In genomic region chr19:55279773-55280643, GRCh38 we compare ENCODE assay signal across 8 cellular contexts. TPM values are rescaled to one million over a fixed set of nuclear protein-coding genes. Genes with fewer than 3 reads are reported as not detected.
A peak's percentile ranks its signal among the peaks of the same experiment; 100 is the strongest.
DNase-seq lines count a peak whose midpoint lies in the region; FAIRE-seq and TF ChIP-seq lines count a peak whose summit lies in the region.

Gene HSPBP1 (minus strand): TSS chr19:55280110. CDS start chr19:55279608, 502 bp downstream.

- peak within 1 kb of the TSS; percentile 84 for H2AFZ ChIP-seq in neuronal stem cell (ENCODE audit: low read length)

- H3K9me3 ChIP-seq in HEK293 (ENCODE audit: control insufficient read depth, insufficient read depth, low read depth, low read length) (no peaks in the 10 kb centered on the region), neuronal stem cell (replicated peaks in 1 of 2; ENCODE audit: control insufficient read depth in 2 of 2, insufficient read depth in 1 of 2, low read depth in 1 of 2, low read length in 2 of 2) (no peaks in the 10 kb centered on the region)

- H3K9ac ChIP-seq in neuronal stem cell (ENCODE audit: low read depth, low read length, poor library complexity), result peak within 1 kb of the TSS; percentile 64

- peak within 1 kb of the TSS; percentile 43 for H4K8ac ChIP-seq in neuronal stem cell (ENCODE audit: low read depth, low read length)

- H3K79me1 ChIP-seq in neuronal stem cell (ENCODE audit: low read depth, low read length), result peaks cover 7% of the 10 kb centered on the region

- peak within 1 kb of the TSS; percentile 57 for H3K27ac ChIP-seq in HEK293 (ENCODE audit: extremely low read depth, low read depth, low read length)
- H3K27ac ChIP-seq in neuronal stem cell (replicated peaks; ENCODE audit: low read length), result peak within 1 kb of the TSS; percentile 97
- peak within 1 kb of the TSS; percentile 92 for H3K27ac ChIP-seq in substantia nigra (ENCODE audit: low read depth, low read length, poor library complexity, severe bottlenecking)

- H2BK5ac ChIP-seq in neuronal stem cell (ENCODE audit: low read length), result peak within 1 kb of the TSS; percentile 71

- no peak within 1 kb of the TSS for H3K4ac ChIP-seq in neuronal stem cell (ENCODE audit: low read length)

- H3K4me2 ChIP-seq in neuronal stem cell (ENCODE audit: insufficient read depth, low read length, poor library complexity, severe bottlenecking), result peak within 1 kb of the TSS; percentile 72

- H3K23ac ChIP-seq in neuronal stem cell (ENCODE audit: low read depth, low read length, poor library complexity), result peak within 1 kb of the TSS; percentile 53

- no CpG with 5 or more reads among the region's 52 CpGs for whole genome bisulfite sequencing in neuronal stem cell (ENCODE audit: extremely low coverage in 2 of 2, insufficient read length in 2 of 2, insufficient replicate concordance in 1 of 2), 2 donors

- no peak for TF ChIP-seq CTCF in HEK293 (tag by site-specific recombination; IDR thresholded peaks at IDR 0.05)

- H3K4me3 ChIP-seq in HEK293 (ENCODE audit: low read depth, low read length) (peak within 1 kb of the TSS; percentile 97), neuronal stem cell (ENCODE audit: low read length in 2 of 2) (peak within 1 kb of the TSS; percentile 73 to 91)

- H3K36me3 ChIP-seq in HEK293 (ENCODE audit: control insufficient read depth in 2 of 2, insufficient read depth in 1 of 2, low read length in 2 of 2) (peaks cover 4 to 22% of the 10 kb centered on the region in 2 experiments; a peak in 2 of 3 replicates), neuronal stem cell (replicated peaks in 1 of 2; ENCODE audit: control insufficient read depth in 2 of 2, insufficient read depth in 2 of 2, low read length in 2 of 2) (peaks cover 10 to 17% of the 10 kb centered on the region in 2 donors)

- peak within 1 kb of the TSS; percentile 79 for H2BK12ac ChIP-seq in neuronal stem cell (ENCODE audit: low read length)

- no peaks in the 10 kb centered on the region for H3K27me3 ChIP-seq in neuronal stem cell (ENCODE audit: control insufficient read depth in 3 of 3, insufficient read depth in 3 of 3, low read depth in 1 of 3, low read length in 3 of 3)

- peak within 1 kb of the TSS; percentile 99 for H2BK15ac ChIP-seq in neuronal stem cell (ENCODE audit: low read length)

- H3K18ac ChIP-seq in neuronal stem cell (ENCODE audit: low read length), result peak within 1 kb of the TSS; percentile 97

- in situ Hi-C loops in G401 (cut with HindIII; ENCODE audit: low sequenced_read_pairs) (no loop called here), SK-MEL-5 (cut with HindIII; ENCODE audit: low pct_unique_long_range_greater_than_20kb, low sequenced_read_pairs) (no loop called here)

- peak within 1 kb of the TSS; percentile 95 for H2AK5ac ChIP-seq in neuronal stem cell (ENCODE audit: low read depth, low read length)

- POLR2A ChIA-PET in HEK293 (lab: Yijun Ruan, JAX), result interaction anchor here (0.5 to 2.9 kb wide), 21 partner anchors 10 to 399 kb away, joined by 3 to 79 read pairs (median 5); partner anchors contain the start of genes FIZ1, ISOC2, KMT5C and PPP6R1

- H3K14ac ChIP-seq in neuronal stem cell (ENCODE audit: low read length), result peak within 1 kb of the TSS; percentile 42

- no peak for FAIRE-seq in frontal cortex (lab: Jason Lieb, UNC)

- H4K91ac ChIP-seq in neuronal stem cell (ENCODE audit: low read depth, low read length, poor library complexity), result peak within 1 kb of the TSS; percentile 69

- CTCF ChIA-PET in HEK293 (lab: Yijun Ruan, JAX), result interaction anchor here (0.5 to 1.2 kb wide), 4 partner anchors 12 to 353 kb away, joined by 4 to 9 read pairs (median 5); no protein-coding TSS in a partner anchor

- peak within 1 kb of the TSS; percentile 87 for H2BK120ac ChIP-seq in neuronal stem cell (ENCODE audit: low read depth, low read length)

- H3K4me1 ChIP-seq in HEK293 (ENCODE audit: control insufficient read depth, insufficient read depth, low read length) (peaks cover 12% of the 10 kb centered on the region), neuronal stem cell (ENCODE audit: control insufficient read depth in 2 of 2, insufficient read depth in 1 of 2, low read depth in 1 of 2, low read length in 2 of 2) (peaks cover 10 to 21% of the 10 kb centered on the region in 2 donors)

- DNase-seq in G401 (ENCODE audit: low spot score) (peak; percentile 94), MV-4-11 (lab: John Stamatoyannopoulos, UW) (peak; percentile 96), SK-MEL-5 (ENCODE audit: low read depth, low spot score) (peak; percentile 94), frontal cortex (ENCODE audit: low spot score in 2 of 2) (peak; percentile 84 to 86), neuronal stem cell (ENCODE audit: low spot score) (peak; percentile 98), substantia nigra (lab: John Stamatoyannopoulos, UW) (peak; percentile 47 to 96 (median 86))
- peak; percentile 94 for DNase-seq in activated naive CD4-positive, alpha-beta T cell treated with Interleukin-2 at 50 U/mL for 16 hours

TF ChIP-seq in HEK293, 187 proteins besides CTCF, POLR2A, EP300 and RAD21 (continues in another document):
- TF ChIP-seq ZNF830 (tag by site-specific recombination; IDR thresholded peaks at IDR 0.05; ENCODE audit: low read depth), result no peak
- TF ChIP-seq ZNF785 (tag by site-specific recombination; IDR thresholded peaks at IDR 0.05), result no peak
- 0 out of 2 replicates have a peak, but pooled peaks have one; percentile 33 for TF ChIP-seq ZNF157 (tag by site-specific recombination; IDR thresholded peaks at IDR 0.05)
- TF ChIP-seq ZNF112 (tag by site-specific recombination; IDR thresholded peaks at IDR 0.05), result no peak
- TF ChIP-seq SP3 (tag by site-specific recombination; IDR thresholded peaks at IDR 0.05), result peak; percentile 98
- TF ChIP-seq ZNF26 (tag by site-specific recombination; IDR thresholded peaks at IDR 0.05), result no peak
- 0 out of 2 replicates have a peak, but pooled peaks have one; percentile 40 for TF ChIP-seq ZNF394 (tag by site-specific recombination; IDR thresholded peaks at IDR 0.05; ENCODE audit: borderline replicate concordance)
- TF ChIP-seq ZBTB48 (tag by site-specific recombination; IDR thresholded peaks at IDR 0.05), result no peak
- TF ChIP-seq OSR2 (tag by site-specific recombination; IDR thresholded peaks at IDR 0.05), result no peak
- no peak for TF ChIP-seq ZNF121 (tag by site-specific recombination; IDR thresholded peaks at IDR 0.05)
- no peak for TF ChIP-seq GLI2 (tag by site-specific recombination; IDR thresholded peaks at IDR 0.05; ENCODE audit: borderline replicate concordance, low read depth)
- no peak for TF ChIP-seq BCL11B (tag by site-specific recombination; IDR thresholded peaks at IDR 0.05; ENCODE audit: low read depth)
- no peak for TF ChIP-seq ZNF18 (tag by site-specific recombination; IDR thresholded peaks at IDR 0.05)
- no peak for TF ChIP-seq ZNF354C (tag by site-specific recombination; IDR thresholded peaks at IDR 0.05; ENCODE audit: borderline replicate concordance, low read depth)
- no peak for TF ChIP-seq ZNF214 (tag by site-specific recombination; IDR thresholded peaks at IDR 0.05; ENCODE audit: borderline replicate concordance)
- TF ChIP-seq RBAK (tag by site-specific recombination; IDR thresholded peaks at IDR 0.05), result no peak
- peak; percentile 95 for TF ChIP-seq ZNF629 (tag by site-specific recombination; IDR thresholded peaks at IDR 0.05)
- TF ChIP-seq ZSCAN5A (tag by site-specific recombination; IDR thresholded peaks at IDR 0.05), result no peak

RNA-seq across cellular contexts. Expression of gene HSPBP1, which starts in this region (rescaled TPM):
- 74.4 and 89.1 TPM in 2 replicates for total RNA-seq in G401 (2014; rRNA removed; shearing (Covaris generic))
- 33.7 and 39.7 TPM in 2 replicates for total RNA-seq in SK-MEL-5 (2014; rRNA removed; shearing (Covaris generic))
- polyA plus RNA-seq in SK-MEL-5 (2015; cell fraction: cytosol; rRNA removed), result 69.4 and 76.5 TPM in 2 replicates
- 12.1 and 21.1 TPM in 2 replicates for polyA plus RNA-seq in SK-MEL-5 (2015; cell fraction: nucleus; rRNA removed)
- 28.9 TPM for total RNA-seq in frontal cortex
- polyA plus RNA-seq in neuronal stem cell (2013, experiment 1 of 2), result 32.8 TPM
- 30.1 TPM for polyA plus RNA-seq in neuronal stem cell (2013, experiment 2 of 2)

Comparison
In these comparisons a context has a peak if more than half of its experiments do, and no peak if none do; other contexts are left out.
1. Peak in every context shown above with its lines: DNase-seq, H3K4me3 ChIP-seq and H3K27ac ChIP-seq.